21 cellular contexts compared by ENCODE assay signal in the genomic region with DNA sequence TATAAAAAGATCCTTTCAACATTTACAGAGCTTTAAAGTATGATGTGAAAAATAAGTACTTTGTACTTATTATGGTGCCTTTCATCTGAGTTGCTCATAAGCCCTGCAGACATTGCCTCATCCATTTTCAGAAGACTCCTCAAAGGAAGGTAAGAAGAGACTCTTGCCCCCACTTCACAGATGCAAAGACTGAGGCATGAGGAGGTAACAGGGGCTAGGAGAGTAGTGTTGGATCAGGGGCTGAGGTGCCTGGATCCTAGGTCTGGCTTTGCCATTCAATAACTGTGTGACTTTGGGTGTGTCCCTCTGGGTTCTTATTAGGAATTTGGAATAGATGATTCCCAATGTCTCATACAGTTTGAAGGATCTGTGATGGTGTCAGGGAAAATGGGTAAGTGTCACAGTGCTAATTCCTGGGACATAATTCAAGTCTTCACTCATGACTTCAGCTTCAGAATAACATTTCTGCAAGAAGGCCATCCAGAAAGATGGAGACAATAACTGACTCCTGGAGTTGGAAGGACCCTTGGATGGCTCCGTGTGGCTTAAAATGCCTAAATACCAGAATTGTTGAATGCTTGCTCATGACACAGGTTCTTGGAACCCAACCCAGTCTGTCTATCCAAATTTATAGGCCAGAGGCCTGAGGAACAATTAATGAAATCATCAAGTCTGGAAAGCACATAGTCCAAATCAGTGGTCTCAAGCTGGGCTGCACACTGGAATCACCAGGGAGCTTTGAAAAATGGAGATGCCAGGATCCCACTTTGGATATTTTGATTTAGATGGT.
DNase-seq lines count a peak whose midpoint lies in the region; ATAC-seq, FAIRE-seq and TF ChIP-seq lines count a peak whose summit lies in the region.
"Had no signal": no experiment of that assay in that cellular context is flagged by ENCODE, and none has a peak within 500 bp of the region (broad histone marks: within the 10 kb centered on the region; RNA-seq: fewer than 3 reads in every experiment).

No MANE protein-coding gene starts in this region.

- H4K20me1 ChIP-seq in astrocyte (ENCODE audit: insufficient read depth, low read length) = no peaks in the 10 kb centered on the region

- DNase-seq in A172 (ENCODE audit: low spot score) (peak; percentile 81), EL (peak; percentile 25), astrocyte (ENCODE audit: low read depth) (peak; percentile 63), fibroblast of the aortic adventitia (ENCODE audit: low read depth) (peak; percentile 35), trophoblast cell (no peak), natural killer cell (no peak)
- DNase-seq in activated CD4-positive, alpha-beta T cell treated with anti-CD3 and anti-CD28 coated beads for 1 hour = no peak
- DNase-seq: BE2C; CD8-positive, alpha-beta T cell; COR-L47; DMS153; DMS79 treated with DMSO at 0.1 percent for 48 hours; GOT3; H9 had no signal

- no peaks in the 10 kb centered on the region for H3K36me3 ChIP-seq in astrocyte (ENCODE audit: insufficient read depth, low read length)
- no peaks in the 10 kb centered on the region for H3K36me3 ChIP-seq in trophoblast cell (ENCODE audit: control insufficient read depth in 1 of 2, insufficient read depth in 2 of 2, low read length in 2 of 2)
- H3K36me3 ChIP-seq: BE2C had no signal

- no peak overlapping the region for H4K8ac ChIP-seq in trophoblast cell (ENCODE audit: low read depth, low read length)

- no peak overlapping the region for H3K4ac ChIP-seq in trophoblast cell (ENCODE audit: low read depth, low read length)

- H3K4me2 ChIP-seq in astrocyte (ENCODE audit: low read length) (no peak overlapping the region), trophoblast cell (ENCODE audit: low read length) (no peak overlapping the region)

- peaks cover 38% of the 10 kb centered on the region for H3K4me1 Mint-ChIP-seq in astrocyte (ENCODE audit: low read depth, unreplicated experiment)
- H3K4me1 Mint-ChIP-seq in natural killer cell = peaks cover 16 to 17% of the 10 kb centered on the region in 2 donors
- H3K4me1 Mint-ChIP-seq: H9 had no signal

- no peak overlapping the region for H3K23ac ChIP-seq in trophoblast cell (ENCODE audit: low read length)

- H3K9ac ChIP-seq in astrocyte (ENCODE audit: low read length) = no peak overlapping the region
- H3K9ac ChIP-seq in trophoblast cell (ENCODE audit: low read length) = no peak overlapping the region

- no peaks in the 10 kb centered on the region for H3K79me2 ChIP-seq in astrocyte (ENCODE audit: insufficient read depth, low read length)
- no peaks in the 10 kb centered on the region for H3K79me2 ChIP-seq in trophoblast cell (ENCODE audit: control insufficient read depth, insufficient read depth, low read length, poor library complexity)

- no peak overlapping the region for H2BK120ac ChIP-seq in trophoblast cell (ENCODE audit: insufficient read depth, low read length, poor library complexity)

- no peak overlapping the region for H4K12ac ChIP-seq in trophoblast cell (ENCODE audit: low read depth, low read length)

- no peak for FAIRE-seq in astrocyte (lab: Jason Lieb, UNC)
- FAIRE-seq: A204.1, D721Med, GM12878, GM19239 had no signal

- TF ChIP-seq CTCF in astrocyte (IDR thresholded peaks at IDR 0.05; ENCODE audit: insufficient read depth, low read depth, low read length) (no peak), fibroblast of the aortic adventitia (IDR thresholded peaks at IDR 0.05; ENCODE audit: insufficient read depth, low read length) (no peak), natural killer cell (IDR thresholded peaks at IDR 0.05) (no peak)

- no peaks in the 10 kb centered on the region for H3K9me3 ChIP-seq in astrocyte (ENCODE audit: insufficient read depth, low read depth, low read length)
- no peaks in the 10 kb centered on the region for H3K9me3 ChIP-seq in trophoblast cell (ENCODE audit: insufficient read depth, low read depth, low read length)
- H3K9me3 ChIP-seq: BE2C had no signal

- H4K91ac ChIP-seq in trophoblast cell (ENCODE audit: low read depth, low read length) = no peak overlapping the region

- H3K9me3 Mint-ChIP-seq in astrocyte (ENCODE audit: unreplicated experiment) (peaks cover 2% of the 10 kb centered on the region), natural killer cell (no peaks in the 10 kb centered on the region)
- H3K9me3 Mint-ChIP-seq: CD8-positive, alpha-beta T cell; H9 had no signal

- no peak overlapping the region for H2AFZ ChIP-seq in astrocyte (ENCODE audit: low read depth, low read length)
- no peak overlapping the region for H2AFZ ChIP-seq in trophoblast cell (ENCODE audit: insufficient read depth, low read length, poor library complexity)

- H3K27ac Mint-ChIP-seq in astrocyte (ENCODE audit: unreplicated experiment) (no peak overlapping the region), natural killer cell (no peak overlapping the region)
- H3K27ac Mint-ChIP-seq: CD8-positive, alpha-beta T cell; H9; IgD-negative memory B cell had no signal

- H3K79me1 ChIP-seq in trophoblast cell (ENCODE audit: low read length) = peaks cover 3% of the 10 kb centered on the region

- no peak overlapping the region for H2AK5ac ChIP-seq in trophoblast cell (ENCODE audit: low read length)

- no peak overlapping the region for H3K14ac ChIP-seq in trophoblast cell (ENCODE audit: low read length)

- H3K4me3 ChIP-seq in astrocyte (ENCODE audit: insufficient read depth, low read depth, low read length) (no peak overlapping the region), fibroblast of the aortic adventitia (ENCODE audit: low read depth, low read length) (no peak overlapping the region), trophoblast cell (ENCODE audit: low read depth, low read length) (no peak overlapping the region)
- H3K4me3 ChIP-seq: GM12878 had no signal

- H3K27me3 Mint-ChIP-seq in astrocyte (ENCODE audit: low read depth, unreplicated experiment) (no peaks in the 10 kb centered on the region), natural killer cell (ENCODE audit: low read depth in 2 of 2) (peaks cover 0 to 10% of the 10 kb centered on the region in 2 donors)

- no peak overlapping the region for H2BK5ac ChIP-seq in trophoblast cell (ENCODE audit: low read depth, low read length, poor library complexity)

- ATAC-seq in HG02798 (IDR thresholded peaks at IDR 0.05; ENCODE audit: poor library complexity, unreplicated experiment) (no peak), natural killer cell (no peak)
- ATAC-seq: CD8-positive, alpha-beta T cell; GM12878 had no signal

- H2BK12ac ChIP-seq in trophoblast cell (ENCODE audit: low read length) = no peak overlapping the region

- no peak overlapping the region for H3K18ac ChIP-seq in trophoblast cell (ENCODE audit: low read length)

- H3K36me3 Mint-ChIP-seq in astrocyte (ENCODE audit: low read depth, unreplicated experiment) (no peaks in the 10 kb centered on the region), natural killer cell (no peaks in the 10 kb centered on the region)
- H3K36me3 Mint-ChIP-seq: CD8-positive, alpha-beta T cell; IgD-negative memory B cell had no signal

- H3K4me3 Mint-ChIP-seq in astrocyte (ENCODE audit: unreplicated experiment) = no peak overlapping the region
- no peak overlapping the region for H3K4me3 Mint-ChIP-seq in natural killer cell
- H3K4me3 Mint-ChIP-seq: CD8-positive, alpha-beta T cell; H9; IgD-negative memory B cell had no signal

- H3K27ac ChIP-seq in astrocyte (ENCODE audit: low read depth, low read length) (no peak overlapping the region), trophoblast cell (ENCODE audit: low read depth, low read length) (no peak overlapping the region)
- H3K27ac ChIP-seq: C4-2B had no signal

- H3K27me3 ChIP-seq in astrocyte (ENCODE audit: insufficient read depth, low read length) (no peaks in the 10 kb centered on the region), trophoblast cell (ENCODE audit: insufficient read depth, low read length) (no peaks in the 10 kb centered on the region)
- H3K27me3 ChIP-seq: BE2C had no signal

- intact Hi-C loops in natural killer cell (cut with micrococcal nuclease) = no loop called here

- H3K4me1 ChIP-seq in astrocyte (ENCODE audit: insufficient read depth, low read length) = peaks cover 28% of the 10 kb centered on the region
- peaks cover 4 to 5% of the 10 kb centered on the region in 2 experiments for H3K4me1 ChIP-seq in trophoblast cell (ENCODE audit: control insufficient read depth in 1 of 2, insufficient read depth in 2 of 2, low read length in 2 of 2)
- H3K4me1 ChIP-seq: BE2C had no signal

- no CpG with 5 or more reads among the region's 1 CpG for WGBS in trophoblast cell (ENCODE audit: extremely low coverage, insufficient coverage, insufficient read length)

Comparison
In these comparisons a context has a peak if more than half of its experiments do, and no peak if none do; other contexts are left out.
1. DNase-seq: peak in A172 (single experiment), EL (single experiment), astrocyte (single experiment) and fibroblast of the aortic adventitia (single experiment); none in trophoblast cell (0 of 2), natural killer cell (single experiment) and activated CD4-positive, alpha-beta T cell treated with anti-CD3 and anti-CD28 coated beads for 1 hour (single experiment).